In genomic region chr1:240194120-240194519, GRCh38 we compare ENCODE assay signal across 18 cellular contexts.
DNase-seq lines count a peak whose midpoint lies in the region; TF ChIP-seq lines count a peak whose summit lies in the region.
"Had no signal": no experiment of that assay in that cellular context is flagged by ENCODE, and none has a peak within 500 bp of the region (broad histone marks: within the 10 kb centered on the region; RNA-seq: fewer than 3 reads in every experiment).

No MANE protein-coding gene starts in this region.

- H3K4me3 Mint-ChIP-seq in activated T-helper 2 cell treated with anti-CD3 and anti-CD28 coated beads, Interferon-gamma antibody, Interleukin-2, Interleukin-4, amounts not matched to agents 10 μg/mL and 5 μg/mL and 100 μg/mL, durations not matched to agents 14 hours and 24 hours and 36 hours (ENCODE audit: low read depth) = no peak overlapping the region
- H3K4me3 Mint-ChIP-seq: activated B cell treated with CpG ODN at 0.5 μM for 24 hours; stimulated activated memory B cell treated with anti-CD40 and anti-IgM and Interleukin-4, amounts not matched to agents 10 μg/mL and 1 μg/mL and 100 μg/mL, for 72 hours; type B pancreatic cell had no signal

- no peak overlapping the region for H2BK15ac ChIP-seq in mesenchymal stem cell (ENCODE audit: low read depth, poor library complexity, severe bottlenecking)

- H3K9me3 Mint-ChIP-seq in activated T-helper 2 cell treated with anti-CD3 and anti-CD28 coated beads, Interferon-gamma antibody, Interleukin-2, Interleukin-4, amounts not matched to agents 10 μg/mL and 5 μg/mL and 100 μg/mL, durations not matched to agents 14 hours and 24 hours and 36 hours = no peaks in the 10 kb centered on the region
- H3K9me3 Mint-ChIP-seq: activated B cell treated with CpG ODN at 0.5 μM for 24 hours; stimulated activated memory B cell treated with anti-CD40 and anti-IgM and Interleukin-4, amounts not matched to agents 10 μg/mL and 1 μg/mL and 100 μg/mL, for 72 hours; type B pancreatic cell had no signal

- H3K9me3 ChIP-seq in mesenchymal stem cell (ENCODE audit: control insufficient read depth, low read length) = no peaks in the 10 kb centered on the region
- H3K9me3 ChIP-seq: esophagus squamous epithelium, ovary had no signal

- peaks cover 2% of the 10 kb centered on the region for H3K27me3 Mint-ChIP-seq in activated T-helper 2 cell treated with anti-CD3 and anti-CD28 coated beads, Interferon-gamma antibody, Interleukin-2, Interleukin-4, amounts not matched to agents 10 μg/mL and 5 μg/mL and 100 μg/mL, durations not matched to agents 14 hours and 24 hours and 36 hours (ENCODE audit: low read depth)

- 98% methylated on average over 2 of the region's 2 CpGs for WGBS in mesenchymal stem cell

- CTCF ChIA-PET in GM10248 (lab: Yijun Ruan, JAX) = interaction anchor here (1.5 kb wide), 1 partner anchor 8 kb away, joined by 4 read pairs; no protein-coding TSS in a partner anchor

- no peak overlapping the region for H3K27ac Mint-ChIP-seq in activated T-helper 2 cell treated with anti-CD3 and anti-CD28 coated beads, Interferon-gamma antibody, Interleukin-2, Interleukin-4, amounts not matched to agents 10 μg/mL and 5 μg/mL and 100 μg/mL, durations not matched to agents 14 hours and 24 hours and 36 hours
- H3K27ac Mint-ChIP-seq: activated B cell treated with CpG ODN at 0.5 μM for 24 hours; stimulated activated memory B cell treated with anti-CD40 and anti-IgM and Interleukin-4, amounts not matched to agents 10 μg/mL and 1 μg/mL and 100 μg/mL, for 72 hours; type B pancreatic cell had no signal

- H3K4me1 Mint-ChIP-seq in activated T-helper 2 cell treated with anti-CD3 and anti-CD28 coated beads, Interferon-gamma antibody, Interleukin-2, Interleukin-4, amounts not matched to agents 10 μg/mL and 5 μg/mL and 100 μg/mL, durations not matched to agents 14 hours and 24 hours and 36 hours (ENCODE audit: low read depth) = peaks cover 2% of the 10 kb centered on the region

- DNase-seq in A172 (ENCODE audit: low spot score) = peak; percentile 18
- peak; percentile 83 for DNase-seq in GM04504 (ENCODE audit: low read depth)
- peak; percentile 15 for DNase-seq in cerebellum (ENCODE audit: low spot score)
- DNase-seq in mesenchymal stem cell = no peak
- DNase-seq in pons (ENCODE audit: low spot score) = no peak
- no peak for DNase-seq in NCI-H82 (lab: John Stamatoyannopoulos, UW)
- DNase-seq in activated T-helper 2 cell treated with anti-CD3 and anti-CD28 coated beads, Interferon-gamma antibody, Interleukin-2, Interleukin-4, amounts not matched to agents 10 μg/mL and 5 μg/mL and 100 μg/mL, durations not matched to agents 14 hours and 24 hours and 36 hours (ENCODE audit: low spot score) = no peak
- DNase-seq in GM10248 (ENCODE audit: extremely low spot score) = no peak
- DNase-seq: activated B cell treated with CpG ODN at 0.5 μM for 24 hours; activated effector memory CD4-positive, alpha-beta T cell treated with Interleukin-2 at 50 U/mL for 16 hours; aorta; dermis blood vessel endothelial cell; esophagus squamous epithelium; H7; NCI-H146 had no signal

- no peak overlapping the region for H2BK120ac ChIP-seq in mesenchymal stem cell (ENCODE audit: low read depth, low read length)

- H3K79me1 ChIP-seq in mesenchymal stem cell (replicated peaks; ENCODE audit: low read length, poor library complexity, severe bottlenecking) = peaks cover 11% of the 10 kb centered on the region

- peaks cover 2% of the 10 kb centered on the region for H3K4me1 ChIP-seq in mesenchymal stem cell (ENCODE audit: control insufficient read depth, insufficient read depth, low read depth, low read length)
- H3K4me1 ChIP-seq: esophagus squamous epithelium had no signal

- no peak overlapping the region for H3K23ac ChIP-seq in mesenchymal stem cell (ENCODE audit: low read length in 2 of 2)

- no peaks in the 10 kb centered on the region for H3K27me3 ChIP-seq in mesenchymal stem cell (ENCODE audit: control insufficient read depth in 1 of 2, insufficient read depth in 1 of 2, low read length in 2 of 2)
- H3K27me3 ChIP-seq: esophagus squamous epithelium, ovary had no signal

- H2AK5ac ChIP-seq in mesenchymal stem cell (ENCODE audit: low read length, severe bottlenecking) = no peak overlapping the region

- POLR2A ChIA-PET in GM10248 (lab: Yijun Ruan, JAX) = no interaction called here

- H3K14ac ChIP-seq in mesenchymal stem cell (ENCODE audit: low read length in 2 of 2) = no peak overlapping the region

- H2BK5ac ChIP-seq in mesenchymal stem cell (ENCODE audit: low read depth, low read length, poor library complexity, severe bottlenecking) = no peak overlapping the region

- no peak overlapping the region for H3K18ac ChIP-seq in mesenchymal stem cell (ENCODE audit: low read depth in 1 of 2, low read length in 2 of 2)

- no peak overlapping the region for H3K4me3 ChIP-seq in mesenchymal stem cell (ENCODE audit: insufficient read depth in 1 of 2, low read depth in 1 of 2, low read length in 2 of 2)
- H3K4me3 ChIP-seq: esophagus squamous epithelium, ovary had no signal

- no peak overlapping the region for H2BK12ac ChIP-seq in mesenchymal stem cell (ENCODE audit: low read length in 2 of 2)

- H2AFZ ChIP-seq in mesenchymal stem cell (ENCODE audit: low read depth, low read length) = no peak overlapping the region

- no peak overlapping the region for H4K8ac ChIP-seq in mesenchymal stem cell (ENCODE audit: low read length)

- peak overlapping the region in 1 of 2 experiments; percentile 58 for H3K4ac ChIP-seq in mesenchymal stem cell (ENCODE audit: low read depth in 1 of 2, low read length in 2 of 2)

- no peak overlapping the region for H4K91ac ChIP-seq in mesenchymal stem cell (ENCODE audit: low read length)

- H3K4me2 ChIP-seq in mesenchymal stem cell (ENCODE audit: low read length, poor library complexity, severe bottlenecking) = no peak overlapping the region

- H3K9ac ChIP-seq in mesenchymal stem cell (ENCODE audit: low read length) = peak overlapping the region; percentile 28

- no peaks in the 10 kb centered on the region for H3K36me3 ChIP-seq in mesenchymal stem cell (ENCODE audit: control insufficient read depth in 1 of 2, insufficient read depth in 2 of 2, low read depth in 1 of 2, low read length in 2 of 2)
- H3K36me3 ChIP-seq: esophagus squamous epithelium, ovary had no signal

- intact Hi-C loops in activated T-helper 2 cell treated with anti-CD3 and anti-CD28 coated beads, Interferon-gamma antibody, Interleukin-2, Interleukin-4, amounts not matched to agents 10 μg/mL and 5 μg/mL and 100 μg/mL, durations not matched to agents 14 hours and 24 hours and 36 hours (cut with micrococcal nuclease) = no loop called here

- H3K36me3 Mint-ChIP-seq in activated T-helper 2 cell treated with anti-CD3 and anti-CD28 coated beads, Interferon-gamma antibody, Interleukin-2, Interleukin-4, amounts not matched to agents 10 μg/mL and 5 μg/mL and 100 μg/mL, durations not matched to agents 14 hours and 24 hours and 36 hours (ENCODE audit: low read depth) = no peaks in the 10 kb centered on the region
- H3K36me3 Mint-ChIP-seq: stimulated activated memory B cell treated with anti-CD40 and anti-IgM and Interleukin-4, amounts not matched to agents 10 μg/mL and 1 μg/mL and 100 μg/mL, for 72 hours; type B pancreatic cell had no signal

- no peak for TF ChIP-seq CTCF in GM10248 (IDR thresholded peaks at IDR 0.05; ENCODE audit: control extremely low read depth, extremely low read depth, low read depth, missing control alignments)

- H3K27ac ChIP-seq in mesenchymal stem cell (ENCODE audit: low read length, poor library complexity, severe bottlenecking) = no peak overlapping the region
- H3K27ac ChIP-seq: ovary had no signal

Comparison
In these comparisons a context has a peak if more than half of its experiments do, and no peak if none do; other contexts are left out.
1. DNase-seq: peak in A172 (single experiment), GM04504 (single experiment) and cerebellum (single experiment); none in mesenchymal stem cell (single experiment), pons (single experiment), NCI-H82 (single experiment), activated T-helper 2 cell treated with anti-CD3 and anti-CD28 coated beads, Interferon-gamma antibody, Interleukin-2, Interleukin-4, amounts not matched to agents 10 μg/mL and 5 μg/mL and 100 μg/mL, durations not matched to agents 14 hours and 24 hours and 36 hours (single experiment) and GM10248 (single experiment).